In genomic region chr3:171327441-171328174, GRCh38 we compare ENCODE assay signal across 1 cellular context.
TF ChIP-seq lines count a peak whose summit lies in the region.

No MANE protein-coding gene starts in this region.

TF ChIP-seq in GM12878, 131 proteins besides CTCF, POLR2A, EP300 and RAD21:
- no peak for TF ChIP-seq EED (IDR thresholded peaks at IDR 0.05; ENCODE audit: low read depth)
- no peak for TF ChIP-seq SPI1 (IDR thresholded peaks at IDR 0.05; ENCODE audit: borderline replicate concordance, insufficient read depth, low read depth, low read length)
- TF ChIP-seq ZBTB4 (CRISPR knock-in tag; IDR thresholded peaks at IDR 0.05) = no peak
- peak; percentile 67 for TF ChIP-seq RUNX3 (IDR thresholded peaks at IDR 0.05; ENCODE audit: low read length)
- TF ChIP-seq ZNF592 (IDR thresholded peaks at IDR 0.05) = no peak
TF ChIP-seq in GM12878: peak in this region for 1.
